Comparison of ENCODE assay signal across 19 cellular contexts in genomic region chr5:126184474-126184873, GRCh38.
"Had no signal": no experiment of that assay in that cellular context is flagged by ENCODE, and none has a peak within 500 bp of the region (broad histone marks: within the 10 kb centered on the region; RNA-seq: fewer than 3 reads in every experiment).

No MANE protein-coding gene starts in this region.

- H3K27me3 ChIP-seq: neural progenitor cell, neutrophil, ovary, pancreas, right atrium auricular region, right lobe of liver, sigmoid colon, spleen had no signal

- H3K79me2 ChIP-seq: parathyroid adenoma had no signal

- H3K36me3 ChIP-seq: neural progenitor cell, neutrophil, ovary, pancreas, prostate gland, right atrium auricular region, right lobe of liver, sigmoid colon, spleen had no signal

- H2AFZ ChIP-seq: neural progenitor cell, parathyroid adenoma had no signal

- ATAC-seq: naive thymus-derived CD4-positive, alpha-beta T cell; naive thymus-derived CD8-positive, alpha-beta T cell; natural killer cell; natural killer cell treated with Interleukin-12 subunit alpha and Interleukin-12 subunit beta and Interleukin-15 and Interleukin-18, amount 100 ng/mL, for 72 hours; pancreas; psoas muscle; right cardiac atrium; right lobe of liver; sciatic nerve had no signal

- H3K27ac ChIP-seq: neural progenitor cell, neutrophil, ovary, pancreas, parathyroid adenoma, prostate gland, psoas muscle, right atrium auricular region, right lobe of liver, sigmoid colon, skin epidermis, spleen had no signal

- H3K9ac ChIP-seq: neural progenitor cell, parathyroid adenoma had no signal

- H3K4me3 ChIP-seq: neural progenitor cell, ovary, pancreas, prostate gland, psoas muscle, right atrium auricular region, right lobe of liver, sigmoid colon, skin epidermis, smooth muscle cell, spleen had no signal

- H3K4me2 ChIP-seq: neural progenitor cell, smooth muscle cell had no signal

- H3K9me3 ChIP-seq: neutrophil, ovary, pancreas, prostate gland, psoas muscle, right atrium auricular region, right lobe of liver, sigmoid colon had no signal
